ENCODE assay signal across 37 cellular contexts in genomic region chr5:42013561-42013960, GRCh38.
"Had no signal": no experiment of that assay in that cellular context is flagged by ENCODE, and none has a peak within 500 bp of the region (broad histone marks: within the 10 kb centered on the region; RNA-seq: fewer than 3 reads in every experiment).

No MANE protein-coding gene starts in this region.

- DNase-seq: activated CD4-positive, alpha-beta memory T cell treated with anti-CD3 and anti-CD28 coated beads for 36 hours; activated CD4-positive, alpha-beta T cell treated with anti-CD3 and anti-CD28 coated beads for 36 hours; activated CD4-positive, alpha-beta T cell treated with anti-CD3 and anti-CD28 coated beads, Interleukin-2, amount 10 ng/mL, durations not matched to agents 24 days and 14 days; activated CD4-positive, CD25-positive, alpha-beta regulatory T cell; activated CD4-positive, CD25-positive, alpha-beta regulatory T cell treated with anti-CD3 and anti-CD28 coated beads, Interleukin-2, amount 50 U/mL, for 72 hours; activated CD8-positive, alpha-beta memory T cell treated with anti-CD3 and anti-CD28 coated beads, Interleukin-2, amount 10 ng/mL, durations not matched to agents 7 days and 5 days; activated CD8-positive, alpha-beta memory T cell treated with anti-CD3 and anti-CD28 coated beads, Interleukin-2, amount 50 U/mL, for 4 hours; activated CD8-positive, alpha-beta T cell treated with anti-CD3 and anti-CD28 coated beads, Interleukin-2, amount 10 ng/mL, durations not matched to agents 7 days and 5 days; activated effector memory CD4-positive, alpha-beta T cell treated with anti-CD3 and anti-CD28 coated beads, Interleukin-2, amount 50 U/mL, for 16 hours; activated naive CD4-positive, alpha-beta T cell treated with anti-CD3 and anti-CD28 coated beads for 36 hours; activated naive CD8-positive, alpha-beta T cell treated with anti-CD3 and anti-CD28 coated beads for 36 hours; activated naive CD8-positive, alpha-beta T cell treated with anti-CD3 and anti-CD28 coated beads, Interleukin-2, amount 50 U/mL, for 24 hours; activated T-cell treated with anti-CD3 and anti-CD28 coated beads, Interleukin-2, amount 50 U/mL, for 1 hour; activated T-cell treated with anti-CD3 and anti-CD28 coated beads, Interleukin-2, amount 50 U/mL, for 48 hours; adrenal gland; amygdala; aorta; body of pancreas; central memory CD4-positive, alpha-beta T cell; dorsolateral prefrontal cortex; effector memory CD4-positive, alpha-beta T cell; endodermal cell; erythroblast; foreskin keratinocyte; gastrocnemius medialis; glutamatergic neuron; heart left ventricle; T-cell; T-helper 9 cell had no signal

- ATAC-seq: activated CD4-positive, alpha-beta T cell treated with anti-CD3 and anti-CD28 coated beads for 36 hours; activated CD8-positive, alpha-beta memory T cell treated with anti-CD3 and anti-CD28 coated beads, Interleukin-2, amount 10 ng/mL, durations not matched to agents 7 days and 5 days; activated CD8-positive, alpha-beta T cell treated with anti-CD3 and anti-CD28 coated beads, Interleukin-2, amount 10 ng/mL, durations not matched to agents 7 days and 5 days; activated naive CD8-positive, alpha-beta T cell treated with anti-CD3 and anti-CD28 coated beads, Interleukin-2, amount 50 U/mL, for 24 hours; body of pancreas; foreskin keratinocyte; gastrocnemius medialis; heart left ventricle; T-cell had no signal

- H3K4me3 Mint-ChIP-seq: activated CD4-positive, alpha-beta memory T cell treated with anti-CD3 and anti-CD28 coated beads for 36 hours; activated CD4-positive, alpha-beta T cell treated with anti-CD3 and anti-CD28 coated beads for 36 hours; activated CD4-positive, alpha-beta T cell treated with anti-CD3 and anti-CD28 coated beads, Interleukin-2, amount 10 ng/mL, durations not matched to agents 24 days and 14 days; activated CD8-positive, alpha-beta memory T cell treated with anti-CD3 and anti-CD28 coated beads, Interleukin-2, amount 10 ng/mL, durations not matched to agents 7 days and 5 days; activated CD8-positive, alpha-beta T cell treated with anti-CD3 and anti-CD28 coated beads, Interleukin-2, amount 10 ng/mL, durations not matched to agents 7 days and 5 days; activated naive CD4-positive, alpha-beta T cell treated with anti-CD3 and anti-CD28 coated beads for 36 hours; activated naive CD4-positive, alpha-beta T cell treated with anti-CD3 and anti-CD28 coated beads, Interleukin-2, amount 50 U/mL, for 24 hours; activated naive CD8-positive, alpha-beta T cell treated with anti-CD3 and anti-CD28 coated beads for 36 hours; activated naive CD8-positive, alpha-beta T cell treated with anti-CD3 and anti-CD28 coated beads, Interleukin-2, amount 50 U/mL, for 24 hours; activated T-helper 1 cell treated with anti-CD3 and anti-CD28 coated beads, Interleukin-12 subunit alpha, Interleukin-12 subunit beta, Interleukin-2, Interleukin-4 antibody, amounts not matched to agents 30 ng/mL and 10 ng/mL and 1 ng/mL, durations not matched to agents 14 hours and 24 hours and 36 hours; dendritic cell treated with granulocyte-macrophage colony-stimulating factor and Interleukin-4, amounts not matched to agents 40 ng/mL and 50 ng/mL, for 4 days; endodermal cell; T-cell; T-helper 1 cell treated with Interleukin-12 subunit alpha and Interleukin-12 subunit beta and Interleukin-4 antibody, amounts not matched to agents 30 μg/mL and 1 μg/mL, for 36 hours had no signal

- H3K4me3 ChIP-seq: adrenal gland, body of pancreas, cardiac muscle cell, coronary artery, dorsolateral prefrontal cortex, esophagus muscularis mucosa, gastrocnemius medialis, heart left ventricle had no signal

- H3K27ac ChIP-seq: adrenal gland, body of pancreas, cardiac muscle cell, coronary artery, dorsolateral prefrontal cortex, esophagus muscularis mucosa, foreskin keratinocyte, gastrocnemius medialis, heart left ventricle had no signal

- H3K9me3 ChIP-seq: body of pancreas, esophagus muscularis mucosa, gastrocnemius medialis, heart left ventricle had no signal

- H3K4me1 Mint-ChIP-seq: activated CD4-positive, alpha-beta T cell treated with anti-CD3 and anti-CD28 coated beads for 36 hours; activated CD4-positive, alpha-beta T cell treated with anti-CD3 and anti-CD28 coated beads, Interleukin-2, amount 10 ng/mL, durations not matched to agents 24 days and 14 days; activated CD8-positive, alpha-beta memory T cell treated with anti-CD3 and anti-CD28 coated beads, Interleukin-2, amount 10 ng/mL, durations not matched to agents 7 days and 5 days; activated naive CD4-positive, alpha-beta T cell treated with anti-CD3 and anti-CD28 coated beads, Interleukin-2, amount 50 U/mL, for 24 hours; activated naive CD8-positive, alpha-beta T cell treated with anti-CD3 and anti-CD28 coated beads for 36 hours; activated naive CD8-positive, alpha-beta T cell treated with anti-CD3 and anti-CD28 coated beads, Interleukin-2, amount 50 U/mL, for 24 hours; endodermal cell; T-cell had no signal

- H3K9me3 Mint-ChIP-seq: activated CD4-positive, alpha-beta memory T cell treated with anti-CD3 and anti-CD28 coated beads for 36 hours; activated CD4-positive, alpha-beta T cell treated with anti-CD3 and anti-CD28 coated beads, Interleukin-2, amount 10 ng/mL, durations not matched to agents 24 days and 14 days; activated naive CD4-positive, alpha-beta T cell treated with anti-CD3 and anti-CD28 coated beads for 36 hours; activated naive CD4-positive, alpha-beta T cell treated with anti-CD3 and anti-CD28 coated beads, Interleukin-2, amount 50 U/mL, for 24 hours; activated naive CD8-positive, alpha-beta T cell treated with anti-CD3 and anti-CD28 coated beads for 36 hours; activated naive CD8-positive, alpha-beta T cell treated with anti-CD3 and anti-CD28 coated beads, Interleukin-2, amount 50 U/mL, for 24 hours; activated T-helper 1 cell treated with anti-CD3 and anti-CD28 coated beads, Interleukin-12 subunit alpha, Interleukin-12 subunit beta, Interleukin-2, Interleukin-4 antibody, amounts not matched to agents 30 ng/mL and 10 ng/mL and 1 ng/mL, durations not matched to agents 14 hours and 24 hours and 36 hours; activated T-helper 2 cell treated with anti-CD3 and anti-CD28 coated beads, Interferon-gamma antibody, Interleukin-2, Interleukin-4, amounts not matched to agents 10 μg/mL and 5 μg/mL and 100 μg/mL, durations not matched to agents 14 hours and 24 hours and 36 hours; dendritic cell treated with granulocyte-macrophage colony-stimulating factor and Interleukin-4, amounts not matched to agents 40 ng/mL and 50 ng/mL, for 4 days; endodermal cell; T-cell; T-helper 1 cell treated with Interleukin-12 subunit alpha and Interleukin-12 subunit beta and Interleukin-4 antibody, amounts not matched to agents 30 μg/mL and 1 μg/mL, for 36 hours had no signal

- H3K27ac Mint-ChIP-seq: activated CD4-positive, alpha-beta memory T cell treated with anti-CD3 and anti-CD28 coated beads for 36 hours; activated CD4-positive, alpha-beta T cell treated with anti-CD3 and anti-CD28 coated beads for 36 hours; activated CD4-positive, alpha-beta T cell treated with anti-CD3 and anti-CD28 coated beads, Interleukin-2, amount 10 ng/mL, durations not matched to agents 24 days and 14 days; activated CD8-positive, alpha-beta memory T cell treated with anti-CD3 and anti-CD28 coated beads, Interleukin-2, amount 10 ng/mL, durations not matched to agents 7 days and 5 days; activated CD8-positive, alpha-beta T cell treated with anti-CD3 and anti-CD28 coated beads, Interleukin-2, amount 10 ng/mL, durations not matched to agents 7 days and 5 days; activated naive CD4-positive, alpha-beta T cell treated with anti-CD3 and anti-CD28 coated beads for 36 hours; activated naive CD4-positive, alpha-beta T cell treated with anti-CD3 and anti-CD28 coated beads, Interleukin-2, amount 50 U/mL, for 24 hours; activated naive CD8-positive, alpha-beta T cell treated with anti-CD3 and anti-CD28 coated beads for 36 hours; activated naive CD8-positive, alpha-beta T cell treated with anti-CD3 and anti-CD28 coated beads, Interleukin-2, amount 50 U/mL, for 24 hours; activated T-helper 1 cell treated with anti-CD3 and anti-CD28 coated beads, Interleukin-12 subunit alpha, Interleukin-12 subunit beta, Interleukin-2, Interleukin-4 antibody, amounts not matched to agents 30 ng/mL and 10 ng/mL and 1 ng/mL, durations not matched to agents 14 hours and 24 hours and 36 hours; activated T-helper 2 cell treated with anti-CD3 and anti-CD28 coated beads, Interferon-gamma antibody, Interleukin-2, Interleukin-4, amounts not matched to agents 10 μg/mL and 5 μg/mL and 100 μg/mL, durations not matched to agents 14 hours and 24 hours and 36 hours; dendritic cell treated with granulocyte-macrophage colony-stimulating factor and Interleukin-4, amounts not matched to agents 40 ng/mL and 50 ng/mL, for 4 days; endodermal cell; T-cell; T-helper 1 cell treated with Interleukin-12 subunit alpha and Interleukin-12 subunit beta and Interleukin-4 antibody, amounts not matched to agents 30 μg/mL and 1 μg/mL, for 36 hours had no signal

- H3K4me1 ChIP-seq: adrenal gland, body of pancreas, esophagus muscularis mucosa, foreskin keratinocyte, gastrocnemius medialis, heart left ventricle had no signal

- H3K36me3 ChIP-seq: adrenal gland, cardiac muscle cell, esophagus muscularis mucosa, gastrocnemius medialis, heart left ventricle had no signal

- H3K27me3 ChIP-seq: adrenal gland, body of pancreas, cardiac muscle cell, dorsolateral prefrontal cortex, esophagus muscularis mucosa, foreskin keratinocyte, gastrocnemius medialis, heart left ventricle had no signal

- H3K36me3 Mint-ChIP-seq: activated CD4-positive, alpha-beta memory T cell treated with anti-CD3 and anti-CD28 coated beads for 36 hours; activated CD8-positive, alpha-beta memory T cell treated with anti-CD3 and anti-CD28 coated beads, Interleukin-2, amount 10 ng/mL, durations not matched to agents 7 days and 5 days; activated naive CD4-positive, alpha-beta T cell treated with anti-CD3 and anti-CD28 coated beads, Interleukin-2, amount 50 U/mL, for 24 hours; activated naive CD8-positive, alpha-beta T cell treated with anti-CD3 and anti-CD28 coated beads for 36 hours; T-cell had no signal
